ENCODE assay signal across 25 cellular contexts in the genomic region with DNA sequence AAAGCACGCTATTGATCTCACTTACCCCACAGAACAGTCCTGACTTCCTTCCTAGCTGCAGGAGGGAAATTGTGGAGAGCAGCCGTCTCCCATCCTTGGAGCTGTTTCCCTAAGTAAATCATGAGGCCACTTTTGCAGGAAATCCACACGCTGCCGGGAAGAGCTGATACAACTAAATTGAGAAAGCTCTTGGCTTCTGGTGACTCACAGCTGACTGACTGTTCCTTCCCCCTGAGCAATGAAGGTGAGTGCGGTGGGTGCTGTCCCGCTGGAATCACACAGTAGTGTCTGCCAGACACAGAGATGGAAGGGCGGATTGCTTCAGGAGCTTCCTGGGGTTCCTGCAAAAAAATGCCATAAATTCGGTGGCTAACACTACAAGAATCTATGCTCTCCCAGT.
DNase-seq lines count a peak whose midpoint lies in the region; ATAC-seq and TF ChIP-seq lines count a peak whose summit lies in the region.
"Had no signal": no experiment of that assay in that cellular context is flagged by ENCODE, and none has a peak within 500 bp of the region (broad histone marks: within the 10 kb centered on the region; RNA-seq: fewer than 3 reads in every experiment).

No MANE protein-coding gene starts in this region.

- peaks cover 6% of the 10 kb centered on the region for H3K27me3 Mint-ChIP-seq in activated T-helper 17 cell treated with anti-CD3 and anti-CD28 coated beads, Interleukin-2, amount 50 U/mL, for 72 hours
- peaks cover 5% of the 10 kb centered on the region for H3K27me3 Mint-ChIP-seq in nephron progenitor cell (ENCODE audit: low read depth, poor library complexity)
- H3K27me3 Mint-ChIP-seq: activated CD4-positive, alpha-beta T cell treated with anti-CD3 and anti-CD28 coated beads, Interleukin-2, amount 10 ng/mL, durations not matched to agents 7 days and 5 days had no signal

- H3K9me3 Mint-ChIP-seq in activated T-helper 17 cell treated with anti-CD3 and anti-CD28 coated beads, Interleukin-2, amount 50 U/mL, for 72 hours, result peaks cover 11% of the 10 kb centered on the region
- H3K9me3 Mint-ChIP-seq in nephron progenitor cell, result peaks cover 49% of the 10 kb centered on the region

- H3K4me1 Mint-ChIP-seq in activated T-helper 17 cell treated with anti-CD3 and anti-CD28 coated beads, Interleukin-2, amount 50 U/mL, for 72 hours, result no peaks in the 10 kb centered on the region
- peaks cover 5% of the 10 kb centered on the region for H3K4me1 Mint-ChIP-seq in nephron progenitor cell
- H3K4me1 Mint-ChIP-seq: activated CD4-positive, alpha-beta T cell treated with anti-CD3 and anti-CD28 coated beads, Interleukin-2, amount 10 ng/mL, durations not matched to agents 7 days and 5 days; activated naive CD8-positive, alpha-beta T cell treated with anti-CD3 and anti-CD28 coated beads, Interleukin-2, amount 10 ng/mL, durations not matched to agents 7 days and 5 days had no signal

- no peak overlapping the region for H3K4me3 Mint-ChIP-seq in activated T-helper 17 cell treated with anti-CD3 and anti-CD28 coated beads, Interleukin-2, amount 50 U/mL, for 72 hours
- H3K4me3 Mint-ChIP-seq in nephron progenitor cell, result no peak overlapping the region
- H3K4me3 Mint-ChIP-seq: activated CD4-positive, alpha-beta T cell treated with anti-CD3 and anti-CD28 coated beads, Interleukin-2, amount 10 ng/mL, durations not matched to agents 7 days and 5 days; activated naive CD8-positive, alpha-beta T cell treated with anti-CD3 and anti-CD28 coated beads, Interleukin-2, amount 10 ng/mL, durations not matched to agents 7 days and 5 days; T-helper 1 cell treated with Interleukin-12 subunit alpha and Interleukin-12 subunit beta and Interleukin-4 antibody, amounts not matched to agents 30 μg/mL and 1 μg/mL, for 36 hours had no signal

- peak; percentile 34 for ATAC-seq in activated T-helper 17 cell treated with anti-CD3 and anti-CD28 coated beads, Interleukin-2, amount 50 U/mL, for 72 hours (replicated peaks)
- no peak for ATAC-seq in GM19463 (IDR thresholded peaks at IDR 0.05; ENCODE audit: unreplicated experiment)
- ATAC-seq in GM19023 (IDR thresholded peaks at IDR 0.05; ENCODE audit: unreplicated experiment), result no peak
- no peak for ATAC-seq in HG02973 (IDR thresholded peaks at IDR 0.05; ENCODE audit: unreplicated experiment)
- ATAC-seq: GM12878, K562, left cardiac atrium had no signal

- TF ChIP-seq CTCF in nephron progenitor cell (IDR thresholded peaks at IDR 0.05), result no peak

- H3K36me3 Mint-ChIP-seq in activated T-helper 17 cell treated with anti-CD3 and anti-CD28 coated beads, Interleukin-2, amount 50 U/mL, for 72 hours (ENCODE audit: low read depth), result no peaks in the 10 kb centered on the region
- H3K36me3 Mint-ChIP-seq in nephron progenitor cell (ENCODE audit: low read depth), result peaks cover 17% of the 10 kb centered on the region
- H3K36me3 Mint-ChIP-seq: activated naive CD8-positive, alpha-beta T cell treated with anti-CD3 and anti-CD28 coated beads, Interleukin-2, amount 10 ng/mL, durations not matched to agents 7 days and 5 days had no signal

- peak; percentile 30 for DNase-seq in activated effector memory CD4-positive, alpha-beta T cell treated with anti-CD3 and anti-CD28 coated beads, Interleukin-2, amount 50 U/mL, for 16 hours
- no peak for DNase-seq in activated effector memory CD4-positive, alpha-beta T cell treated with Interleukin-2 at 50 U/mL for 16 hours
- DNase-seq in LoVo (ENCODE audit: low spot score) (peak; percentile 2), nephron progenitor cell (no peak)
- DNase-seq: 8988T; activated CD4-positive, alpha-beta T cell treated with anti-CD3 and anti-CD28 coated beads, Interleukin-2, amount 10 ng/mL, durations not matched to agents 7 days and 5 days; activated naive CD8-positive, alpha-beta T cell treated with anti-CD3 and anti-CD28 coated beads, Interleukin-2, amount 10 ng/mL, durations not matched to agents 7 days and 5 days; BE2C; cerebellar nuclear complex; left cardiac atrium; NCI-H1694; NCI-H2171 treated with DMSO at 0.1 percent for 48 hours; NCI-H524 treated with DMSO at 0.1 percent for 48 hours; NK-92 treated with Interleukin-12 subunit alpha and Interleukin-12 subunit beta, amount 100 ng/mL, for 24 hours; occipital lobe; Peyer's patch; stimulated activated CD4-positive, alpha-beta T cell treated with anti-CD3 and anti-CD28 coated beads, Interleukin-2, amount 100 ng/mL, for 24 hours; upper lobe of left lung had no signal

- H3K27ac Mint-ChIP-seq in activated T-helper 17 cell treated with anti-CD3 and anti-CD28 coated beads, Interleukin-2, amount 50 U/mL, for 72 hours, result no peak overlapping the region
- peak overlapping the region; percentile 65 for H3K27ac Mint-ChIP-seq in nephron progenitor cell
- H3K27ac Mint-ChIP-seq: activated CD4-positive, alpha-beta T cell treated with anti-CD3 and anti-CD28 coated beads, Interleukin-2, amount 10 ng/mL, durations not matched to agents 7 days and 5 days; activated naive CD8-positive, alpha-beta T cell treated with anti-CD3 and anti-CD28 coated beads, Interleukin-2, amount 10 ng/mL, durations not matched to agents 7 days and 5 days; T-helper 1 cell treated with Interleukin-12 subunit alpha and Interleukin-12 subunit beta and Interleukin-4 antibody, amounts not matched to agents 30 μg/mL and 1 μg/mL, for 36 hours had no signal

Comparison
In these comparisons a context has a peak if more than half of its experiments do, and no peak if none do; other contexts are left out.
1. DNase-seq: peak in activated effector memory CD4-positive, alpha-beta T cell treated with anti-CD3 and anti-CD28 coated beads, Interleukin-2, amount 50 U/mL, for 16 hours (single experiment) and LoVo (single experiment); none in activated effector memory CD4-positive, alpha-beta T cell treated with Interleukin-2 at 50 U/mL for 16 hours (single experiment) and nephron progenitor cell (single experiment).